In the genomic region with DNA sequence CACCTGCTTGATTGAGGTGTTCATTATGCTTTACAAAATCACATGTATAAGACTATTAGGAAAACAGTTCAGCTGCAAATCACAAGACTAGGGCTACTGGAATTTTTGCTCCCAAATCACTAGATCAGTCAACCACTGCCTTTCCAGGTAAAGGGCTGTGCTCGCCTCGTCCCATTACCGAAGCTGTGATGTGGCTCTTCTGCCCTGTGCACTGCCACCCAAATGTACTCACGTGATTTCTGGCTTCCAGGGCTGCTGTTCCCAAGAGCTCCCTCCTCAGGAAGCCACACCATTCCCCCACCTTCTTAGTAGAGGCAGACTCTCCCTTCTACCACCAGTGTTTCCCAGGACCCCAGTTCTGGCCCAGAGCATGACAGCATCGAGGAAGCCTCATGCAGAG, we compare ENCODE assay signal across 25 cellular contexts.
DNase-seq lines count a peak whose midpoint lies in the region; ATAC-seq, FAIRE-seq and TF ChIP-seq lines count a peak whose summit lies in the region.
"Had no signal": no experiment of that assay in that cellular context is flagged by ENCODE, and none has a peak within 500 bp of the region (broad histone marks: within the 10 kb centered on the region; RNA-seq: fewer than 3 reads in every experiment).

No MANE protein-coding gene starts in this region.

- no peak for ATAC-seq in K562
- ATAC-seq in pancreas: no peak
- ATAC-seq: activated CD8-positive, alpha-beta T cell treated with anti-CD3 and anti-CD28 coated beads, Interleukin-2, amount 10 ng/mL, durations not matched to agents 7 days and 5 days had no signal

- H3K27me3 ChIP-seq in K562 (ENCODE audit: control insufficient read depth in 2 of 2, insufficient read depth in 2 of 2, low read length in 2 of 2): no peaks in the 10 kb centered on the region
- H3K27me3 ChIP-seq in pancreas: no peaks in the 10 kb centered on the region
- H3K27me3 ChIP-seq: upper lobe of left lung had no signal

- H3K36me3 ChIP-seq in K562 (ENCODE audit: control insufficient read depth, insufficient read depth, low read length) (no peaks in the 10 kb centered on the region), pancreas (no peaks in the 10 kb centered on the region)
- H3K36me3 ChIP-seq: upper lobe of left lung had no signal

- TF ChIP-seq RAD21 in K562 (CRISPR knock-in tag; conservative IDR thresholded peaks at IDR 0.05 in 1 of 2, IDR thresholded peaks at IDR 0.05 in 1 of 2): no peak

- CTCF ChIA-PET in K562 (lab: Yijun Ruan, JAX; ENCODE audit: low intra/inter-chr PET ratio): no interaction called here

- H3K4me1 Mint-ChIP-seq in neural crest cell: peaks cover 94% of the 10 kb centered on the region

- H3K4me3 ChIP-seq in K562 (no peak overlapping the region), pancreas (no peak overlapping the region)
- H3K4me3 ChIP-seq: upper lobe of left lung had no signal

- intact Hi-C loops in K562 (cut with micrococcal nuclease): loop anchor here (10.0 kb wide), 1 partner anchor 671 kb away; a partner anchor contains a TSS
- intact Hi-C loops in pancreas (cut with DNase I): no loop called here

- WGBS in K562 (ENCODE audit: insufficient coverage, low coverage, missing lambda C conversion rate): 86% methylated on average over 5 of the region's 5 CpGs
- WGBS in pancreas, 2 donors: 70 to 86% methylated on average over 5 of the region's 5 CpGs

- no peak overlapping the region for H3K27ac Mint-ChIP-seq in neural crest cell (ENCODE audit: unreplicated experiment)
- H3K27ac Mint-ChIP-seq: activated CD8-positive, alpha-beta T cell treated with anti-CD3 and anti-CD28 coated beads, Interleukin-2, amount 10 ng/mL, durations not matched to agents 7 days and 5 days; activated naive CD8-positive, alpha-beta T cell treated with anti-CD3 and anti-CD28 coated beads for 36 hours; T-helper 1 cell treated with Interleukin-12 subunit alpha and Interleukin-12 subunit beta and Interleukin-4 antibody, amounts not matched to agents 30 μg/mL and 1 μg/mL, for 36 hours had no signal

- peaks cover 40 to 78% of the 10 kb centered on the region in 2 experiments for H3K4me1 ChIP-seq in K562 (replicated peaks in 1 of 2; ENCODE audit: control insufficient read depth in 2 of 2, insufficient read depth in 2 of 2, low read length in 2 of 2)
- peaks cover 32 to 53% (median 50%) of the 10 kb centered on the region in 3 donors for H3K4me1 ChIP-seq in pancreas

- peak overlapping the region; percentile 40 for H2AFZ ChIP-seq in K562 (ENCODE audit: low read depth, low read length)

- H3K36me3 Mint-ChIP-seq in neural crest cell (ENCODE audit: low read depth): no peaks in the 10 kb centered on the region
- H3K36me3 Mint-ChIP-seq: activated naive CD8-positive, alpha-beta T cell treated with anti-CD3 and anti-CD28 coated beads for 36 hours; naive B cell had no signal

- no TSS peak for BruUV-seq in K562 (replicated peaks; lab: Mats Ljungman, UMichigan)

- TF ChIP-seq POLR2A in K562 (conservative IDR thresholded peaks at IDR 0.05): no peak

- H3K4me2 ChIP-seq in K562 (ENCODE audit: insufficient read depth, low read length): no peak overlapping the region

- TF ChIP-seq EP300 in K562 (IDR thresholded peaks at IDR 0.05; ENCODE audit: low read length): no peak

- peak overlapping the region in 1 of 2 experiments; percentile 1; a peak in 1 of 4 replicates for H3K9ac ChIP-seq in K562 (ENCODE audit: insufficient read depth in 1 of 2, low read depth in 2 of 2, low read length in 2 of 2)

- no peaks in the 10 kb centered on the region for H3K9me1 ChIP-seq in K562 (ENCODE audit: control insufficient read depth, insufficient read depth, low read length)

- no peaks in the 10 kb centered on the region for H4K20me1 ChIP-seq in K562 (replicated peaks; ENCODE audit: control insufficient read depth, insufficient read depth, low read length)

- H3K9me3 ChIP-seq in K562 (replicated peaks; ENCODE audit: control insufficient read depth, insufficient read depth, low read depth, low read length) (no peaks in the 10 kb centered on the region), pancreas (no peaks in the 10 kb centered on the region)
- H3K9me3 ChIP-seq: upper lobe of left lung had no signal

- peaks cover 7% of the 10 kb centered on the region; the same call in 1 of the 3 replicates for H3K79me2 ChIP-seq in K562 (ENCODE audit: control insufficient read depth, insufficient read depth, low read length)

- H3K9me3 Mint-ChIP-seq in neural crest cell: peaks cover under 1% of the 10 kb centered on the region
- H3K9me3 Mint-ChIP-seq: naive B cell; T-helper 1 cell treated with Interleukin-12 subunit alpha and Interleukin-12 subunit beta and Interleukin-4 antibody, amounts not matched to agents 30 μg/mL and 1 μg/mL, for 36 hours had no signal

- peak overlapping the region; percentile 37 for H3K4me3 Mint-ChIP-seq in neural crest cell
- H3K4me3 Mint-ChIP-seq: activated CD8-positive, alpha-beta T cell treated with anti-CD3 and anti-CD28 coated beads, Interleukin-2, amount 10 ng/mL, durations not matched to agents 7 days and 5 days; activated naive CD8-positive, alpha-beta T cell treated with anti-CD3 and anti-CD28 coated beads for 36 hours; T-helper 1 cell treated with Interleukin-12 subunit alpha and Interleukin-12 subunit beta and Interleukin-4 antibody, amounts not matched to agents 30 μg/mL and 1 μg/mL, for 36 hours had no signal

- POLR2A ChIA-PET in K562 (lab: Yijun Ruan, JAX): interaction anchor here (0.9 to 1.3 kb wide), 3 partner anchors 13 to 39 kb away, joined by 3 to 7 read pairs (median 4); no protein-coding TSS in a partner anchor

- H3K27ac ChIP-seq in K562 (ENCODE audit: extremely low read depth, low read depth, low read length) (no peak overlapping the region; the same call in 2 of the 3 replicates), pancreas (peak overlapping the region in 2 of 4 donors; percentile 50 to 92)
- H3K27ac ChIP-seq: epithelial cell of prostate, RWPE1 had no signal

- no peaks in the 10 kb centered on the region for H3K27me3 Mint-ChIP-seq in neural crest cell (ENCODE audit: low read depth)

- DNase-seq in NCI-H1105 (lab: John Stamatoyannopoulos, UW): peak; percentile 6
- DNase-seq in NCI-H1105 treated with DMSO at 0.1 percent for 48 hours (lab: John Stamatoyannopoulos, UW): no peak
- no peak for DNase-seq in K562 (ENCODE audit: extremely low read depth in 1 of 4, low spot score in 3 of 4)
- DNase-seq in neural crest cell (ENCODE audit: low read depth, low spot score): no peak
- DNase-seq in pancreas: no peak
- no peak for DNase-seq in C1 segment of cervical spinal cord (lab: John Stamatoyannopoulos, UW)
- no peak for DNase-seq in anterior cingulate cortex (lab: John Stamatoyannopoulos, UW)
- no peak for DNase-seq in cerebellum (ENCODE audit: low spot score)
- DNase-seq: activated CD8-positive, alpha-beta T cell treated with anti-CD3 and anti-CD28 coated beads, Interleukin-2, amount 10 ng/mL, durations not matched to agents 7 days and 5 days; activated effector memory CD4-positive, alpha-beta T cell treated with Interleukin-2 at 50 U/mL for 16 hours; activated naive CD8-positive, alpha-beta T cell treated with anti-CD3 and anti-CD28 coated beads for 36 hours; cerebellar nuclear complex; H7; KBM-7; kidney; naive B cell; NCI-H1417 treated with DMSO at 0.1 percent for 48 hours; NCI-H2081; stimulated activated CD4-positive, alpha-beta T cell treated with anti-CD3 and anti-CD28 coated beads, Interleukin-2, amount 100 ng/mL, for 24 hours; upper lobe of left lung had no signal

- FAIRE-seq in K562 (lab: Jason Lieb, UNC) (no peak), pancreas (lab: Jason Lieb, UNC) (no peak)
- FAIRE-seq: astrocyte, kidney, TTC549 had no signal

- in situ Hi-C loops in K562 (cut with MboI): no loop called here

- TF ChIP-seq CTCF in K562 (IDR thresholded peaks at IDR 0.05 in 2 of 3, conservative IDR thresholded peaks at IDR 0.05 in 1 of 3; ENCODE audit: insufficient read depth in 2 of 3, low read depth in 1 of 3, low read length in 3 of 3): 0 out of 6 replicates have a peak, but pooled peaks of 1 of the 3 experiments have one; percentile 8
- no peak for TF ChIP-seq CTCF in neural crest cell (conservative IDR thresholded peaks at IDR 0.05)
- no peak for TF ChIP-seq CTCF in pancreas (IDR thresholded peaks at IDR 0.05)

TF ChIP-seq in K562, 482 proteins besides CTCF, POLR2A, EP300 and RAD21 (continues in another document):
- no peak for TF ChIP-seq EHMT2 (IDR thresholded peaks at IDR 0.05)
- TF ChIP-seq NUFIP1 (IDR thresholded peaks at IDR 0.05; ENCODE audit: partially characterized antibody): no peak
- TF ChIP-seq, protein P1, sequence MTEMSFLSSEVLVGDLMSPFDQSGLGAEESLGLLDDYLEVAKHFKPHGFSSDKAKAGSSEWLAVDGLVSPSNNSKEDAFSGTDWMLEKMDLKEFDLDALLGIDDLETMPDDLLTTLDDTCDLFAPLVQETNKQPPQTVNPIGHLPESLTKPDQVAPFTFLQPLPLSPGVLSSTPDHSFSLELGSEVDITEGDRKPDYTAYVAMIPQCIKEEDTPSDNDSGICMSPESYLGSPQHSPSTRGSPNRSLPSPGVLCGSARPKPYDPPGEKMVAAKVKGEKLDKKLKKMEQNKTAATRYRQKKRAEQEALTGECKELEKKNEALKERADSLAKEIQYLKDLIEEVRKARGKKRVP (CRISPR knock-in tag; IDR thresholded peaks at IDR 0.05): no peak
- no peak for TF ChIP-seq HCFC1 (IDR thresholded peaks at IDR 0.05; ENCODE audit: low read depth, low read length)
- no peak for TF ChIP-seq MEF2D (tag; conservative IDR thresholded peaks at IDR 0.05; ENCODE audit: low read depth)
- TF ChIP-seq ZC3H4 (CRISPR knock-in tag; IDR thresholded peaks at IDR 0.05; ENCODE audit: borderline replicate concordance): no peak
- no peak for TF ChIP-seq HOXB6 (CRISPR knock-in tag; IDR thresholded peaks at IDR 0.05; ENCODE audit: borderline replicate concordance)
- TF ChIP-seq SRF (CRISPR knock-in tag; IDR thresholded peaks at IDR 0.05): no peak
- TF ChIP-seq, protein P2, sequence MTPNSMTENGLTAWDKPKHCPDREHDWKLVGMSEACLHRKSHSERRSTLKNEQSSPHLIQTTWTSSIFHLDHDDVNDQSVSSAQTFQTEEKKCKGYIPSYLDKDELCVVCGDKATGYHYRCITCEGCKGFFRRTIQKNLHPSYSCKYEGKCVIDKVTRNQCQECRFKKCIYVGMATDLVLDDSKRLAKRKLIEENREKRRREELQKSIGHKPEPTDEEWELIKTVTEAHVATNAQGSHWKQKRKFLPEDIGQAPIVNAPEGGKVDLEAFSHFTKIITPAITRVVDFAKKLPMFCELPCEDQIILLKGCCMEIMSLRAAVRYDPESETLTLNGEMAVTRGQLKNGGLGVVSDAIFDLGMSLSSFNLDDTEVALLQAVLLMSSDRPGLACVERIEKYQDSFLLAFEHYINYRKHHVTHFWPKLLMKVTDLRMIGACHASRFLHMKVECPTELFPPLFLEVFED (CRISPR knock-in tag; conservative IDR thresholded peaks at IDR 0.05): no peak
- no peak for TF ChIP-seq SP2 (IDR thresholded peaks at IDR 0.05; ENCODE audit: extremely low read depth, low read depth, low read length, poor library complexity, severe bottlenecking)
- TF ChIP-seq ZNF408 (CRISPR knock-in tag; IDR thresholded peaks at IDR 0.05; ENCODE audit: low read depth): no peak
